ENCODE assay signal across 1 cellular context in the genomic region with DNA sequence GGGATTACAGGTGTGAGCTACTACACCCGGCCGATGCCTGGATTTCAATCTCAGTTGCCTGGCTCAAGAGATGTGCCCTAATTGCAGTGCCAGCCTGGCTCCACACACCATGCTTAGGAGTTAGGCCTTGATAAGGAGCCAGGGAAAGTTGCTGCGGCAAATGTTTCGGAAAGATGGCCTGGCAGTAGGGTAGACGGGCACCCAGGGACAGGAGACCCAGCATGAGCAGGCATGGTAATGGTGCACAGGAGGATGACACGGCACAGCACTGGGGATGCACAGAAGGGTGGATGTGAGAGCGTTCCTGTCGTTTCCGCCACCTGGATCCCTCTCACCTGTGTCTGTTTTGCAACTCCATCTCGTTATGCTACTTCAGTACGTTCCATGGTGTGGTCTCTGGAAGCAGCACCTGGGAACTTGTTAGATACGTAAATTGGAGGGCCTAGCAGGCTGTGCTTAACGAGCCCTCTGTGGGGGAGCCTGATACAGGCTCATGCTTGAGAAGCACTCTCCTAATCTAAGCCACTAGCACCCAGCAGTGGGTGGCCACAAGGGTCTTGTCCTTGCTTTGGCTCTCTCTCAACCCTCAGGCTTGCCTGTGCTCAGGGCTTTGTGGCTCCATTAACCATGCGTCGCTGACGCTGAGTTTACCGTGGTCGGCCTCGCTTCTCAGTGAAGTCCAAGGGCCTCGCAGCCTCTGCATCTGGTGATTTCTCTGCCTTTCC.
TF ChIP-seq lines count a peak whose summit lies in the region.

No MANE protein-coding gene starts in this region.

TF ChIP-seq in GM12878, 131 proteins besides CTCF, POLR2A, EP300 and RAD21:
- TF ChIP-seq CBX3 (IDR thresholded peaks at IDR 0.05; ENCODE audit: borderline replicate concordance, low read depth): no peak
- TF ChIP-seq BCL11A (IDR thresholded peaks at IDR 0.05; ENCODE audit: low read depth, low read length): no peak
- TF ChIP-seq SMC3 (IDR thresholded peaks at IDR 0.05; ENCODE audit: borderline replicate concordance, low read length): no peak
- no peak for TF ChIP-seq EED (IDR thresholded peaks at IDR 0.05; ENCODE audit: low read depth)
- TF ChIP-seq POLR2AphosphoS2 (IDR thresholded peaks at IDR 0.05; ENCODE audit: low read depth, low read length): no peak
- no peak for TF ChIP-seq NBN (IDR thresholded peaks at IDR 0.05)
- TF ChIP-seq POLR2AphosphoS5 (IDR thresholded peaks at IDR 0.05; ENCODE audit: low read length): no peak; the same call in 1 of the 2 replicates
- no peak for TF ChIP-seq CEBPZ (IDR thresholded peaks at IDR 0.05; ENCODE audit: low read depth, low read length)
- no peak for TF ChIP-seq RFX5 (IDR thresholded peaks at IDR 0.05; ENCODE audit: low read depth, low read length)
- TF ChIP-seq YY1 (IDR thresholded peaks at IDR 0.05; ENCODE audit: low read depth, low read length): no peak
- TF ChIP-seq, protein P1, sequence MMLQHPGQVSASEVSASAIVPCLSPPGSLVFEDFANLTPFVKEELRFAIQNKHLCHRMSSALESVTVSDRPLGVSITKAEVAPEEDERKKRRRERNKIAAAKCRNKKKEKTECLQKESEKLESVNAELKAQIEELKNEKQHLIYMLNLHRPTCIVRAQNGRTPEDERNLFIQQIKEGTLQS (IDR thresholded peaks at IDR 0.05; ENCODE audit: borderline replicate concordance, extremely low read depth, low read depth, low read length): no peak
- no peak for TF ChIP-seq NRF1 (conservative IDR thresholded peaks at IDR 0.05; ENCODE audit: low read depth, low read length)
- no peak for TF ChIP-seq ATF7 (IDR thresholded peaks at IDR 0.05; ENCODE audit: low read depth)
